In the genomic region with DNA sequence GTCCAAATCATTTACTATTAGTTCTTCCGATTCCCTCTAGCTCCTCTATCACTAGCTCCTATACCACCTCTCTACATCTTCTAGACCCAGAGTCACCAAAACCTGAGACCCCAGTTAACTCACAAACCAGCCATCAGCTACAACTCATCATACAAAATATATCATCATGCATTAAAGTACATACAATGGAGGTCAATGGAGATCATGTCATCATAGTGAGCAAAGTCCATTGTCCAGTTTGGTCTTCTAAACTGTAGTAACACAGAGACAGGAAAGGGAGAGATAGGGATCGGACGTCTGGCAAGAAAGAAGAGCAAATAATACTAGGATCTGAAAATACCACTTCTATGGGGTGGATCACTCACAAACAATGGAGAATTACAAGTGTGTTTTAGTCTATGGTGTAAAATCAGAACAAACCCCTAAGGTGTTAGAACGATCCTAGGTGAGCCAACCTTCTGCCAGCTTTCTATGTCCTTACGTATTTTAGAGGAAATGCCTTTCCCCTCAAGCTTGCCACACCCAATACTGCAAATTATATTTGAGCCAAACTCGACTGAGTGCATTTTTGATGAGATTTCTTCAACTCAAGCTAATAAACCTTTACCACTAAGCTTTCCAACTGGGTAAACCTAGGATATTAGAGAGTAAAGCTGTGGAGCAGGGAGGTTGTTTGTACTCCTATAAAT, we compare ENCODE assay signal across 1 cellular context.
TF ChIP-seq lines count a peak whose summit lies in the region.

No MANE protein-coding gene starts in this region.

TF ChIP-seq in HepG2, 621 proteins besides CTCF, POLR2A, EP300 and RAD21:
- no peak for TF ChIP-seq KDM5A (IDR thresholded peaks at IDR 0.05; ENCODE audit: borderline replicate concordance, low read length)
- TF ChIP-seq EHMT2 (IDR thresholded peaks at IDR 0.05; ENCODE audit: borderline replicate concordance, low read depth, low read length): peak; percentile 64; the same call in 1 of the 2 replicates
- TF ChIP-seq, protein P1, sequence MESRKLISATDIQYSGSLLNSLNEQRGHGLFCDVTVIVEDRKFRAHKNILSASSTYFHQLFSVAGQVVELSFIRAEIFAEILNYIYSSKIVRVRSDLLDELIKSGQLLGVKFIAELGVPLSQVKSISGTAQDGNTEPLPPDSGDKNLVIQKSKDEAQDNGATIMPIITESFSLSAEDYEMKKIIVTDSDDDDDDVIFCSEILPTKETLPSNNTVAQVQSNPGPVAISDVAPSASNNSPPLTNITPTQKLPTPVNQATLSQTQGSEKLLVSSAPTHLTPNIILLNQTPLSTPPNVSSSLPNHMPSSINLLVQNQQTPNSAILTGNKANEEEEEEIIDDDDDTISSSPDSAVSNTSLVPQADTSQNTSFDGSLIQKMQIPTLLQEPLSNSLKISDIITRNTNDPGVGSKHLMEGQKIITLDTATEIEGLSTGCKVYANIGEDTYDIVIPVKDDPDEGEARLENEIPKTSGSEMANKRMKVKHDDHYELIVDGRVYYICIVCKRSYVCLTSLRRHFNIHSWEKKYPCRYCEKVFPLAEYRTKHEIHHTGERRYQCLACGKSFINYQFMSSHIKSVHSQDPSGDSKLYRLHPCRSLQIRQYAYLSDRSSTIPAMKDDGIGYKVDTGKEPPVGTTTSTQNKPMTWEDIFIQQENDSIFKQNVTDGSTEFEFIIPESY (CRISPR knock-in tag; IDR thresholded peaks at IDR 0.05): no peak
- no peak for TF ChIP-seq ATF7-NPFF (CRISPR knock-in tag; IDR thresholded peaks at IDR 0.05; ENCODE audit: low read depth)
- TF ChIP-seq XRCC5 (optimal IDR thresholded peaks at IDR 0.05; ENCODE audit: low read length): no peak
- TF ChIP-seq HDAC2 (CRISPR knock-in tag; IDR thresholded peaks at IDR 0.05): no peak
- TF ChIP-seq, protein P2, sequence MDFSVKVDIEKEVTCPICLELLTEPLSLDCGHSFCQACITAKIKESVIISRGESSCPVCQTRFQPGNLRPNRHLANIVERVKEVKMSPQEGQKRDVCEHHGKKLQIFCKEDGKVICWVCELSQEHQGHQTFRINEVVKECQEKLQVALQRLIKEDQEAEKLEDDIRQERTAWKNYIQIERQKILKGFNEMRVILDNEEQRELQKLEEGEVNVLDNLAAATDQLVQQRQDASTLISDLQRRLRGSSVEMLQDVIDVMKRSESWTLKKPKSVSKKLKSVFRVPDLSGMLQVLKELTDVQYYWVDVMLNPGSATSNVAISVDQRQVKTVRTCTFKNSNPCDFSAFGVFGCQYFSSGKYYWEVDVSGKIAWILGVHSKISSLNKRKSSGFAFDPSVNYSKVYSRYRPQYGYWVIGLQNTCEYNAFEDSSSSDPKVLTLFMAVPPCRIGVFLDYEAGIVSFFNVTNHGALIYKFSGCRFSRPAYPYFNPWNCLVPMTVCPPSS (IDR thresholded peaks at IDR 0.05): no peak
- TF ChIP-seq ZNF841 (CRISPR knock-in tag; IDR thresholded peaks at IDR 0.05; ENCODE audit: borderline replicate concordance): no peak
- no peak for TF ChIP-seq KDM4B (CRISPR knock-in tag; IDR thresholded peaks at IDR 0.05)
- TF ChIP-seq ZNF644 (CRISPR knock-in tag; IDR thresholded peaks at IDR 0.05; ENCODE audit: low read depth): peak; percentile 77
- peak; percentile 52 for TF ChIP-seq HNF4A (CRISPR knock-in tag; IDR thresholded peaks at IDR 0.05)
- TF ChIP-seq, protein P3, sequence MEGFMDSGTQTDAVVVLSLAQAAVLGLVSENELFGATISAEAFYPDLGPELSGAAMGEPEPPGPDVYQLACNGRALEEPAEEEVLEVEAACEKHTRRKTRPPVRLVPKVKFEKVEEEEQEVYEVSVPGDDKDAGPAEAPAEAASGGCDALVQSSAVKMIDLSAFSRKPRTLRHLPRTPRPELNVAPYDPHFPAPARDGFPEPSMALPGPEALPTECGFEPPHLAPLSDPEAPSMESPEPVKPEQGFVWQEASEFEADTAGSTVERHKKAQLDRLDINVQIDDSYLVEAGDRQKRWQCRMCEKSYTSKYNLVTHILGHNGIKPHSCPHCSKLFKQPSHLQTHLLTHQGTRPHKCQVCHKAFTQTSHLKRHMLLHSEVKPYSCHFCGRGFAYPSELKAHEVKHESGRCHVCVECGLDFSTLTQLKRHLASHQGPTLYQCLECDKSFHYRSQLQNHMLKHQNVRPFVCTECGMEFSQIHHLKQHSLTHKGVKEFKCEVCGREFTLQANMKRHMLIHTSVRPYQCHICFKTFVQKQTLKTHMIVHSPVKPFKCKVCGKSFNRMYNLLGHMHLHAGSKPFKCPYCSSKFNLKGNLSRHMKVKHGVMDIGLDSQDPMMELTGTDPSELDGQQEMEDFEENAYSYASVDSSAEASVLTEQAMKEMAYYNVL (CRISPR knock-in tag; IDR thresholded peaks at IDR 0.05; ENCODE audit: borderline replicate concordance): no peak
- TF ChIP-seq, protein P4, sequence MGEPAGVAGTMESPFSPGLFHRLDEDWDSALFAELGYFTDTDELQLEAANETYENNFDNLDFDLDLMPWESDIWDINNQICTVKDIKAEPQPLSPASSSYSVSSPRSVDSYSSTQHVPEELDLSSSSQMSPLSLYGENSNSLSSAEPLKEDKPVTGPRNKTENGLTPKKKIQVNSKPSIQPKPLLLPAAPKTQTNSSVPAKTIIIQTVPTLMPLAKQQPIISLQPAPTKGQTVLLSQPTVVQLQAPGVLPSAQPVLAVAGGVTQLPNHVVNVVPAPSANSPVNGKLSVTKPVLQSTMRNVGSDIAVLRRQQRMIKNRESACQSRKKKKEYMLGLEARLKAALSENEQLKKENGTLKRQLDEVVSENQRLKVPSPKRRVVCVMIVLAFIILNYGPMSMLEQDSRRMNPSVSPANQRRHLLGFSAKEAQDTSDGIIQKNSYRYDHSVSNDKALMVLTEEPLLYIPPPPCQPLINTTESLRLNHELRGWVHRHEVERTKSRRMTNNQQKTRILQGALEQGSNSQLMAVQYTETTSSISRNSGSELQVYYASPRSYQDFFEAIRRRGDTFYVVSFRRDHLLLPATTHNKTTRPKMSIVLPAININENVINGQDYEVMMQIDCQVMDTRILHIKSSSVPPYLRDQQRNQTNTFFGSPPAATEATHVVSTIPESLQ (CRISPR knock-in tag; conservative IDR thresholded peaks at IDR 0.05): no peak
- TF ChIP-seq, protein P5, sequence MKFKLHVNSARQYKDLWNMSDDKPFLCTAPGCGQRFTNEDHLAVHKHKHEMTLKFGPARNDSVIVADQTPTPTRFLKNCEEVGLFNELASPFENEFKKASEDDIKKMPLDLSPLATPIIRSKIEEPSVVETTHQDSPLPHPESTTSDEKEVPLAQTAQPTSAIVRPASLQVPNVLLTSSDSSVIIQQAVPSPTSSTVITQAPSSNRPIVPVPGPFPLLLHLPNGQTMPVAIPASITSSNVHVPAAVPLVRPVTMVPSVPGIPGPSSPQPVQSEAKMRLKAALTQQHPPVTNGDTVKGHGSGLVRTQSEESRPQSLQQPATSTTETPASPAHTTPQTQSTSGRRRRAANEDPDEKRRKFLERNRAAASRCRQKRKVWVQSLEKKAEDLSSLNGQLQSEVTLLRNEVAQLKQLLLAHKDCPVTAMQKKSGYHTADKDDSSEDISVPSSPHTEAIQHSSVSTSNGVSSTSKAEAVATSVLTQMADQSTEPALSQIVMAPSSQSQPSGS (CRISPR knock-in tag; IDR thresholded peaks at IDR 0.05): no peak
- TF ChIP-seq ZFP37 (CRISPR knock-in tag; IDR thresholded peaks at IDR 0.05; ENCODE audit: borderline replicate concordance): no peak
